Comparison of ENCODE assay signal across 9 cellular contexts in the genomic region with DNA sequence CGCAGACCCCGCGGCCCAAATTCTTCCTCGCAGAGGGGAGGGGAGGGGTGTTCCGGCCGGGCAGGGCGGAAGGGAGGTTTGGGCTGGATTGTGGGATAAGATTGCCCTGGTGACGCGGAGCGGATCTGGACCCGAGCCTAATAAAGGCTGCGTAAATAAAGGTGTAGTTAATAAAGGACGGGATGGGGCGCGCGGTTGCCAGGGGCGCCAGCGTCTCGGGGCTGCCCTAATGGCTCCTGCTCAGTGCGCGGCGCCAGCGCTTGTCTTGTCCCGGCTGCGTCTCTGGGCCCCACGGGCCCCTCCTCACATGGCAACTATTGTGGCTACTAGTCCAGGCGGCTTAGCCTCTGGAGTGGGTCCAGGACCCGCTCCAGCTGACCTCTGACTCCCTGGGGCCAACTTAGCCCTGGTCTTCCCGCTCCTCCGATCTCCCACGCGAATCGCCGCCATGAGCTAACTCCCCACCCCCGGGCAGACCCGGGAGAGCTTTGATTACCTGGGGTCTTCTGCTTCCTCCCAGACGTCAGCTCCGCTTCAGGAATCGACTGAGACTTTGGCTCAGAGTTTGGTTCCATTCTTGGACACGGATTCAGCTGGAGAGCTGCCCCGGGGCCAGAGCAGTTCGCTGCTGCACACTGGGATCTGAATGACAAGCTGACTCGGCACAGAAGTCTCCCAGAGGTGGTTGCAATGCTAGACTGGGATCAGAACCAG. TPM values are rescaled to one million over a fixed set of nuclear protein-coding genes. Genes with fewer than 3 reads are reported as not detected.
A peak's percentile ranks its signal among the peaks of the same experiment; 100 is the strongest.
DNase-seq lines count a peak whose midpoint lies in the region; ATAC-seq and TF ChIP-seq lines count a peak whose summit lies in the region.
"Had no signal": no experiment of that assay in that cellular context is flagged by ENCODE, and none has a peak within 500 bp of the region (broad histone marks: within the 10 kb centered on the region; RNA-seq: fewer than 3 reads in every experiment).

No MANE protein-coding gene starts in this region.

- H3K9me3 ChIP-seq in left ventricle myocardium inferior (replicated peaks) = peaks cover 8% of the 10 kb centered on the region
- H3K9me3 ChIP-seq: A549 had no signal

- TF ChIP-seq CTCF in VCaP (conservative IDR thresholded peaks at IDR 0.05) = no peak
- no peak for TF ChIP-seq CTCF in left ventricle myocardium inferior (IDR thresholded peaks at IDR 0.05; ENCODE audit: borderline replicate concordance)

- H3K36me3 Mint-ChIP-seq in stimulated activated effector memory CD8-positive, alpha-beta T cell treated with anti-CD3 and anti-CD28 coated beads, Interleukin-12 subunit alpha, Interleukin-12 subunit beta, amount 100 ng/mL, for 72 hours = no peaks in the 10 kb centered on the region

- peak overlapping the region; percentile 75 for H3K4me3 ChIP-seq in left ventricle myocardium inferior
- H3K4me3 ChIP-seq: A549 had no signal

- peaks cover 4% of the 10 kb centered on the region for H3K9me3 Mint-ChIP-seq in stimulated activated effector memory CD8-positive, alpha-beta T cell treated with anti-CD3 and anti-CD28 coated beads, Interleukin-12 subunit alpha, Interleukin-12 subunit beta, amount 100 ng/mL, for 72 hours

- DNase-seq in DMS53 (lab: John Stamatoyannopoulos, UW) = peak; percentile 4
- DNase-seq in DMS53 treated with DMSO at 0.1 percent for 48 hours (lab: John Stamatoyannopoulos, UW; ENCODE audit: unreplicated experiment) = no peak
- peak; percentile 32 for DNase-seq in left ventricle myocardium inferior
- no peak for DNase-seq in stimulated activated effector memory CD8-positive, alpha-beta T cell treated with anti-CD3 and anti-CD28 coated beads, Interleukin-12 subunit alpha, Interleukin-12 subunit beta, amount 100 ng/mL, for 72 hours (ENCODE audit: low spot score in 2 of 2)

- peaks cover 36% of the 10 kb centered on the region for H3K4me1 ChIP-seq in left ventricle myocardium inferior
- H3K4me1 ChIP-seq: A549 had no signal

- intact Hi-C loops in left ventricle myocardium inferior (cut with micrococcal nuclease) = loop anchor here (5.0 to 10.0 kb wide), 2 partner anchors 37 to 159 kb away; no protein-coding TSS in a partner anchor

- H3K4me3 Mint-ChIP-seq in stimulated activated effector memory CD8-positive, alpha-beta T cell treated with anti-CD3 and anti-CD28 coated beads, Interleukin-12 subunit alpha, Interleukin-12 subunit beta, amount 100 ng/mL, for 72 hours = peak overlapping the region; percentile 39

- H3K27ac Mint-ChIP-seq in stimulated activated effector memory CD8-positive, alpha-beta T cell treated with anti-CD3 and anti-CD28 coated beads, Interleukin-12 subunit alpha, Interleukin-12 subunit beta, amount 100 ng/mL, for 72 hours = no peak overlapping the region

- peak; percentile 29 for ATAC-seq in stimulated activated effector memory CD8-positive, alpha-beta T cell treated with anti-CD3 and anti-CD28 coated beads, Interleukin-12 subunit alpha, Interleukin-12 subunit beta, amount 100 ng/mL, for 72 hours
- ATAC-seq in GM18519 (IDR thresholded peaks at IDR 0.05; ENCODE audit: low FRiP score, unreplicated experiment) = no peak
- ATAC-seq in HG03097 (IDR thresholded peaks at IDR 0.05; ENCODE audit: low FRiP score, unreplicated experiment) = no peak
- ATAC-seq in HG03469 (IDR thresholded peaks at IDR 0.05; ENCODE audit: unreplicated experiment) = no peak
- ATAC-seq: A549 had no signal

- H3K36me3 ChIP-seq in left ventricle myocardium inferior = no peaks in the 10 kb centered on the region

- no peaks in the 10 kb centered on the region for H3K27me3 ChIP-seq in left ventricle myocardium inferior (ENCODE audit: low read depth)

- H3K27ac ChIP-seq in VCaP = peak overlapping the region; percentile 57; the same call in 1 of the 2 replicates
- peak overlapping the region; percentile 71 for H3K27ac ChIP-seq in left ventricle myocardium inferior (replicated peaks)
- H3K27ac ChIP-seq: A549 had no signal

- H3K4me1 Mint-ChIP-seq in stimulated activated effector memory CD8-positive, alpha-beta T cell treated with anti-CD3 and anti-CD28 coated beads, Interleukin-12 subunit alpha, Interleukin-12 subunit beta, amount 100 ng/mL, for 72 hours = peaks cover 6% of the 10 kb centered on the region

RNA-seq across cellular contexts. Expression of a gene that starts 36.5 kb away (rescaled TPM):
- not detected for total RNA-seq in left ventricle myocardium inferior

RNA-seq across cellular contexts. Expression of a gene that starts 39.8 kb away (rescaled TPM):
- total RNA-seq in left ventricle myocardium inferior = 5.3 TPM

Comparison
In these comparisons a context has a peak if more than half of its experiments do, and no peak if none do; other contexts are left out.
1. DNase-seq: peak in DMS53 (single experiment) and left ventricle myocardium inferior (single experiment); none in DMS53 treated with DMSO at 0.1 percent for 48 hours (single experiment) and stimulated activated effector memory CD8-positive, alpha-beta T cell treated with anti-CD3 and anti-CD28 coated beads, Interleukin-12 subunit alpha, Interleukin-12 subunit beta, amount 100 ng/mL, for 72 hours (0 of 2).